ENCODE assay signal across 11 cellular contexts in genomic region chr4:42633605-42634388, GRCh38. TPM values are rescaled to one million over a fixed set of nuclear protein-coding genes. Genes with fewer than 3 reads are reported as not detected.
A peak's percentile ranks its signal among the peaks of the same experiment; 100 is the strongest.
DNase-seq lines count a peak whose midpoint lies in the region; ATAC-seq and FAIRE-seq lines count a peak whose summit lies in the region.
"Had no signal": no experiment of that assay in that cellular context is flagged by ENCODE, and none has a peak within 500 bp of the region (broad histone marks: within the 10 kb centered on the region; RNA-seq: fewer than 3 reads in every experiment).

No MANE protein-coding gene starts in this region.

- H3K27ac ChIP-seq in neuronal stem cell (replicated peaks; ENCODE audit: low read length): no peak overlapping the region

- H3K9ac ChIP-seq in neuronal stem cell (ENCODE audit: low read depth, low read length, poor library complexity): no peak overlapping the region

- no peak overlapping the region for H2BK5ac ChIP-seq in neuronal stem cell (ENCODE audit: low read length)

- H2BK15ac ChIP-seq in neuronal stem cell (ENCODE audit: low read length): no peak overlapping the region

- no peak overlapping the region for H4K8ac ChIP-seq in neuronal stem cell (ENCODE audit: low read depth, low read length)

- H3K9me3 ChIP-seq in neuronal stem cell (replicated peaks in 1 of 2; ENCODE audit: control insufficient read depth in 2 of 2, insufficient read depth in 1 of 2, low read depth in 1 of 2, low read length in 2 of 2): no peaks in the 10 kb centered on the region

- H3K4me3 ChIP-seq in neuronal stem cell (ENCODE audit: low read length in 2 of 2): no peak overlapping the region

- WGBS in neuronal stem cell (ENCODE audit: extremely low coverage in 2 of 2, insufficient read length in 2 of 2, insufficient replicate concordance in 1 of 2), 2 donors: no CpG with 5 or more reads among the region's 5 CpGs

- H3K18ac ChIP-seq in neuronal stem cell (ENCODE audit: low read length): no peak overlapping the region

- no peaks in the 10 kb centered on the region for H3K79me1 ChIP-seq in neuronal stem cell (ENCODE audit: low read depth, low read length)

- no peaks in the 10 kb centered on the region for H3K9me3 Mint-ChIP-seq in activated T-cell treated with anti-CD3 and anti-CD28 coated beads, Interleukin-2, amount 50 U/mL, for 72 hours

- H2AFZ ChIP-seq in neuronal stem cell (ENCODE audit: low read length): no peak overlapping the region

- H3K4me3 Mint-ChIP-seq in activated T-cell treated with anti-CD3 and anti-CD28 coated beads, Interleukin-2, amount 50 U/mL, for 72 hours: peak overlapping the region; percentile 48 to 73

- H3K27ac Mint-ChIP-seq in activated T-cell treated with anti-CD3 and anti-CD28 coated beads, Interleukin-2, amount 50 U/mL, for 72 hours: peak overlapping the region; percentile 94

- no peak overlapping the region for H3K4ac ChIP-seq in neuronal stem cell (ENCODE audit: low read length)

- no peak overlapping the region for H3K14ac ChIP-seq in neuronal stem cell (ENCODE audit: low read length)

- peaks cover 0 to 8% of the 10 kb centered on the region in 2 donors for H3K36me3 Mint-ChIP-seq in activated T-cell treated with anti-CD3 and anti-CD28 coated beads, Interleukin-2, amount 50 U/mL, for 72 hours (ENCODE audit: insufficient read depth in 2 of 2)

- peaks cover 0 to 6% of the 10 kb centered on the region in 2 donors for H3K4me1 ChIP-seq in neuronal stem cell (ENCODE audit: control insufficient read depth in 2 of 2, insufficient read depth in 1 of 2, low read depth in 1 of 2, low read length in 2 of 2)

- FAIRE-seq in urothelium cell line (lab: Jason Lieb, UNC): no peak
- FAIRE-seq: keratinocyte had no signal

- H3K23ac ChIP-seq in neuronal stem cell (ENCODE audit: low read depth, low read length, poor library complexity): no peak overlapping the region

- peak; percentile 85 to 88 for ATAC-seq in activated T-cell treated with anti-CD3 and anti-CD28 coated beads, Interleukin-2, amount 50 U/mL, for 72 hours (replicated peaks in 1 of 2)
- ATAC-seq in GM21737 (IDR thresholded peaks at IDR 0.05; ENCODE audit: unreplicated experiment) (peak; percentile 44), HG03442 (IDR thresholded peaks at IDR 0.05; ENCODE audit: unreplicated experiment) (peak; percentile 85)
- peak; percentile 64 for ATAC-seq in stimulated activated naive CD8-positive, alpha-beta T cell treated with anti-CD3 and anti-CD28 coated beads, Interleukin-15, Interleukin-2, amounts not matched to agents 100 U/mL and 50 U/mL, for 24 hours

- no peaks in the 10 kb centered on the region for H3K36me3 ChIP-seq in neuronal stem cell (replicated peaks in 1 of 2; ENCODE audit: control insufficient read depth in 2 of 2, insufficient read depth in 2 of 2, low read length in 2 of 2)

- DNase-seq in activated T-cell treated with anti-CD3 and anti-CD28 coated beads, Interleukin-2, amount 50 U/mL, for 72 hours: no peak
- no peak for DNase-seq in activated T-cell treated with anti-CD3 and anti-CD28 coated beads, Interleukin-2, amount 50 U/mL, for 1 hour
- no peak for DNase-seq in stimulated activated naive CD8-positive, alpha-beta T cell treated with anti-CD3 and anti-CD28 coated beads, Interleukin-15, Interleukin-2, amounts not matched to agents 100 U/mL and 50 U/mL, for 24 hours
- no peak for DNase-seq in neuronal stem cell (ENCODE audit: low spot score)
- no peak for DNase-seq in NCI-H2081 treated with DMSO at 0.1 percent for 48 hours (lab: John Stamatoyannopoulos, UW)
- DNase-seq in urothelium cell line (ENCODE audit: low spot score): no peak
- DNase-seq: NCI-H524 treated with DMSO at 0.1 percent for 48 hours, retina had no signal

- H3K27me3 Mint-ChIP-seq in activated T-cell treated with anti-CD3 and anti-CD28 coated beads, Interleukin-2, amount 50 U/mL, for 72 hours (ENCODE audit: low read depth): no peaks in the 10 kb centered on the region

- H3K27me3 ChIP-seq in neuronal stem cell (ENCODE audit: control insufficient read depth in 3 of 3, insufficient read depth in 3 of 3, low read depth in 1 of 3, low read length in 3 of 3): no peaks in the 10 kb centered on the region

- no peak overlapping the region for H2AK5ac ChIP-seq in neuronal stem cell (ENCODE audit: low read depth, low read length)

- H4K91ac ChIP-seq in neuronal stem cell (ENCODE audit: low read depth, low read length, poor library complexity): no peak overlapping the region

- no peak overlapping the region for H2BK12ac ChIP-seq in neuronal stem cell (ENCODE audit: low read length)

- peaks cover 86% of the 10 kb centered on the region for H3K4me1 Mint-ChIP-seq in activated T-cell treated with anti-CD3 and anti-CD28 coated beads, Interleukin-2, amount 50 U/mL, for 72 hours (ENCODE audit: low read depth)

- no peak overlapping the region for H3K4me2 ChIP-seq in neuronal stem cell (ENCODE audit: insufficient read depth, low read length, poor library complexity, severe bottlenecking)

- no peak overlapping the region for H2BK120ac ChIP-seq in neuronal stem cell (ENCODE audit: low read depth, low read length)

RNA-seq across cellular contexts. Expression of gene ATP8A1, which starts 23.1 kb away (rescaled TPM):
- 10 to 100 TPM; 51.7 to 55.9 TPM for total RNA-seq in activated T-cell treated with anti-CD3 and anti-CD28 coated beads, Interleukin-2, amount 50 U/mL, for 72 hours
- polyA plus RNA-seq in neuronal stem cell (2013, experiment 1 of 2): 5.6 TPM
- polyA plus RNA-seq in neuronal stem cell (2013, experiment 2 of 2): 5.9 TPM
